34 cellular contexts compared by ENCODE assay signal in the genomic region with DNA sequence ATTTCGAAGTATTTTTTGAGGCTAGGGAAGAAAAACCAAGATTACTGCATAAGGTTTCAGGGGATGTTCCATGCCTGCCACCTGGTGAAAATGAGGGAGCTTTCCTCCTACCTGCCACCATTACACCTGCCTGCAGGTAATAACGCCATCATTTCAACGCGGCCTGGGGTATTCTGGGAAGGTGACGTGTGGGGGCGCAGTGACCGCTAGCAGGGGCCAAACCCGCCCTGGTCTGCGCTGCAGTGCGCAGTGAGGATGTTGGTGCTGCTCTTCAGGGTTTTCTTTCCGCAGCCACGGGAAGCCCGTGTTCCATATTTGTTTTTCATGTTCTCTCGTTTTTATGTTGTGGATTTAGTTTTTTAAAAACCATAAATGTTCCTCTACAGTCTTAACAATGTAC.
"Had no signal": no experiment of that assay in that cellular context is flagged by ENCODE, and none has a peak within 500 bp of the region (broad histone marks: within the 10 kb centered on the region; RNA-seq: fewer than 3 reads in every experiment).

No MANE protein-coding gene starts in this region.

- H3K4me3 Mint-ChIP-seq: activated B cell treated with CpG ODN at 0.5 μM for 24 hours; activated CD4-positive, alpha-beta memory T cell treated with anti-CD3 and anti-CD28 coated beads for 36 hours; activated CD8-positive, alpha-beta memory T cell treated with anti-CD3 and anti-CD28 coated beads, Interleukin-2, amount 10 ng/mL, durations not matched to agents 7 days and 5 days; activated CD8-positive, alpha-beta T cell treated with anti-CD3 and anti-CD28 coated beads, Interleukin-2, amount 10 ng/mL, durations not matched to agents 7 days and 5 days; activated naive CD4-positive, alpha-beta T cell treated with anti-CD3 and anti-CD28 coated beads for 36 hours; activated naive CD4-positive, alpha-beta T cell treated with anti-CD3 and anti-CD28 coated beads, Interleukin-2, amount 50 U/mL, for 24 hours; activated naive CD8-positive, alpha-beta T cell treated with anti-CD3 and anti-CD28 coated beads for 36 hours; activated naive CD8-positive, alpha-beta T cell treated with anti-CD3 and anti-CD28 coated beads, Interleukin-2, amount 50 U/mL, for 24 hours; activated T-helper 1 cell treated with anti-CD3 and anti-CD28 coated beads, Interleukin-12 subunit alpha, Interleukin-12 subunit beta, Interleukin-2, Interleukin-4 antibody, amounts not matched to agents 30 ng/mL and 10 ng/mL and 1 ng/mL, durations not matched to agents 14 hours and 24 hours and 36 hours; effector memory CD8-positive, alpha-beta T cell; T-helper 17 cell; T-helper 2 cell treated with Interferon-gamma antibody and Interleukin-4, amounts not matched to agents 5 μg/mL and 100 μg/mL, for 36 hours had no signal

- H3K4me1 ChIP-seq: adrenal gland, body of pancreas, esophagus squamous epithelium, gastroesophageal sphincter, heart right ventricle had no signal

- H3K27me3 Mint-ChIP-seq: activated B cell treated with CpG ODN at 0.5 μM for 24 hours; activated CD4-positive, alpha-beta memory T cell treated with anti-CD3 and anti-CD28 coated beads for 36 hours; activated CD8-positive, alpha-beta memory T cell treated with anti-CD3 and anti-CD28 coated beads, Interleukin-2, amount 10 ng/mL, durations not matched to agents 7 days and 5 days; activated naive CD8-positive, alpha-beta T cell treated with anti-CD3 and anti-CD28 coated beads for 36 hours; activated naive CD8-positive, alpha-beta T cell treated with anti-CD3 and anti-CD28 coated beads, Interleukin-2, amount 50 U/mL, for 24 hours; effector memory CD8-positive, alpha-beta T cell; T-helper 17 cell had no signal

- DNase-seq: activated B cell treated with CpG ODN at 0.5 μM for 24 hours; activated CD4-positive, alpha-beta memory T cell treated with anti-CD3 and anti-CD28 coated beads for 36 hours; activated CD4-positive, alpha-beta T cell treated with anti-CD3 and anti-CD28 coated beads for 48 hours; activated CD4-positive, alpha-beta T cell treated with anti-CD3 and anti-CD28 coated beads, Interleukin-2, amount 50 U/mL, for 1 hour; activated CD8-positive, alpha-beta memory T cell treated with anti-CD3 and anti-CD28 coated beads, Interleukin-2, amount 10 ng/mL, durations not matched to agents 7 days and 5 days; activated CD8-positive, alpha-beta memory T cell treated with anti-CD3 and anti-CD28 coated beads, Interleukin-2, amount 50 U/mL, for 4 hours; activated CD8-positive, alpha-beta T cell treated with anti-CD3 and anti-CD28 coated beads, Interleukin-2, amount 10 ng/mL, durations not matched to agents 7 days and 5 days; activated effector memory CD4-positive, alpha-beta T cell treated with anti-CD3 and anti-CD28 coated beads, Interleukin-2, amount 50 U/mL, for 16 hours; activated naive CD4-positive, alpha-beta T cell treated with anti-CD3 and anti-CD28 coated beads for 36 hours; activated naive CD8-positive, alpha-beta T cell treated with anti-CD3 and anti-CD28 coated beads, Interleukin-2, amount 50 U/mL, for 24 hours; activated T-cell treated with anti-CD3 and anti-CD28 coated beads, Interleukin-2, amount 50 U/mL, for 1 hour; activated T-cell treated with anti-CD3 and anti-CD28 coated beads, Interleukin-2, amount 50 U/mL, for 48 hours; adrenal gland; amygdala; aorta; body of pancreas; caudate nucleus; cortex of kidney; dermis blood vessel endothelial cell; effector CD4-positive, alpha-beta T cell; esophagus squamous epithelium; foreskin melanocyte; heart right ventricle; T-helper 1 cell; T-helper 17 cell; T1000 had no signal

- H3K27me3 ChIP-seq: adrenal gland, body of pancreas, esophagus squamous epithelium, gastroesophageal sphincter, heart right ventricle had no signal

- H3K36me3 ChIP-seq: adrenal gland, esophagus squamous epithelium, gastroesophageal sphincter, heart right ventricle had no signal

- H3K36me3 Mint-ChIP-seq: activated CD4-positive, alpha-beta memory T cell treated with anti-CD3 and anti-CD28 coated beads for 36 hours; activated CD8-positive, alpha-beta memory T cell treated with anti-CD3 and anti-CD28 coated beads, Interleukin-2, amount 10 ng/mL, durations not matched to agents 7 days and 5 days had no signal

- H3K27ac Mint-ChIP-seq: activated B cell treated with CpG ODN at 0.5 μM for 24 hours; activated CD4-positive, alpha-beta memory T cell treated with anti-CD3 and anti-CD28 coated beads for 36 hours; activated CD8-positive, alpha-beta memory T cell treated with anti-CD3 and anti-CD28 coated beads, Interleukin-2, amount 10 ng/mL, durations not matched to agents 7 days and 5 days; activated CD8-positive, alpha-beta T cell treated with anti-CD3 and anti-CD28 coated beads, Interleukin-2, amount 10 ng/mL, durations not matched to agents 7 days and 5 days; activated naive CD4-positive, alpha-beta T cell treated with anti-CD3 and anti-CD28 coated beads for 36 hours; activated naive CD4-positive, alpha-beta T cell treated with anti-CD3 and anti-CD28 coated beads, Interleukin-2, amount 50 U/mL, for 24 hours; activated naive CD8-positive, alpha-beta T cell treated with anti-CD3 and anti-CD28 coated beads for 36 hours; activated naive CD8-positive, alpha-beta T cell treated with anti-CD3 and anti-CD28 coated beads, Interleukin-2, amount 50 U/mL, for 24 hours; activated T-helper 1 cell treated with anti-CD3 and anti-CD28 coated beads, Interleukin-12 subunit alpha, Interleukin-12 subunit beta, Interleukin-2, Interleukin-4 antibody, amounts not matched to agents 30 ng/mL and 10 ng/mL and 1 ng/mL, durations not matched to agents 14 hours and 24 hours and 36 hours; activated T-helper 2 cell treated with anti-CD3 and anti-CD28 coated beads, Interferon-gamma antibody, Interleukin-2, Interleukin-4, amounts not matched to agents 10 μg/mL and 5 μg/mL and 100 μg/mL, durations not matched to agents 14 hours and 24 hours and 36 hours; effector memory CD8-positive, alpha-beta T cell; T-helper 17 cell; T-helper 2 cell treated with Interferon-gamma antibody and Interleukin-4, amounts not matched to agents 5 μg/mL and 100 μg/mL, for 36 hours had no signal

- H3K4me3 ChIP-seq: adrenal gland, body of pancreas, esophagus squamous epithelium, gastroesophageal sphincter, heart right ventricle had no signal

- H3K4me1 Mint-ChIP-seq: T-helper 17 cell had no signal

- ATAC-seq: activated CD4-positive, CD25-positive, alpha-beta regulatory T cell treated with anti-CD3 and anti-CD28 coated beads, Interleukin-2, amount 50 U/mL, for 24 hours; activated CD8-positive, alpha-beta memory T cell treated with anti-CD3 and anti-CD28 coated beads, Interleukin-2, amount 10 ng/mL, durations not matched to agents 7 days and 5 days; activated CD8-positive, alpha-beta T cell treated with anti-CD3 and anti-CD28 coated beads, Interleukin-2, amount 10 ng/mL, durations not matched to agents 7 days and 5 days; activated naive CD8-positive, alpha-beta T cell treated with anti-CD3 and anti-CD28 coated beads, Interleukin-2, amount 50 U/mL, for 24 hours; body of pancreas; gastroesophageal sphincter; heart right ventricle had no signal

- H3K9me3 ChIP-seq: adrenal gland, body of pancreas, gastroesophageal sphincter had no signal

- H3K27ac ChIP-seq: adrenal gland, body of pancreas, esophagus squamous epithelium, gastroesophageal sphincter, heart right ventricle had no signal
